9 cellular contexts compared by ENCODE assay signal in the genomic region with DNA sequence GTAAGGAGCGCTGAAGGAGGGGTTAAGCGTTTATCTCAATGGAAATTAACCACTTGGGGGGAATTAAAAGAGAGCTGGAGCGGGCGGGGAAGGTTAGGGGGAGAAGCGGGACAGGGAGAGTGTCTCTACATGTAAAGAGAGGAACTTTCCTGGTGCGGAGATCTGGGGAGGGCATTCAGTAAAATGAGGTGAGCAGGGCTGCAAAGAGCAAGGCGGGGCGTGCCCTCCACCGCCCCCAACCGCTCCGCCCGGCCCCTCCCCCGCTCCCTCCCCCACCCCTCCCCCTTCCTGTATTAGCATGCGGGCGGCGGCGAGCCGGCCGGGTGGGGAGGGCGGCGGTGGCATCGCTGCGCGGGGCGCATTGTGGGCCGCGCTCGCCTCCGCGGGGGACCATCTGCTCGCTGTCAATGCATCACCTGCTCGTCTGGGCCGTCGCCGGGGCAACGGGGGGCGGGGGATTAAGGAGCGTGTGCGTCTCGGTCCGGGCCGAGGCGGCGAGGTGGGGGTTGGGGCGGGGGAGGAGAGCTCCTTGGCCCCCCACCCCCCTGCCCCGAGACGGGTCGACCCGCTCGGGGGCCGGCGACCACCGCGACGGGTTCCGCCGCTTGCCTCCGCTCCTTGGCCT. TPM values are rescaled to one million over a fixed set of nuclear protein-coding genes. Genes with fewer than 3 reads are reported as not detected.
A peak's percentile ranks its signal among the peaks of the same experiment; 100 is the strongest.
DNase-seq lines count a peak whose midpoint lies in the region; ATAC-seq and TF ChIP-seq lines count a peak whose summit lies in the region.
"Had no signal": no experiment of that assay in that cellular context is flagged by ENCODE, and none has a peak within 500 bp of the region (broad histone marks: within the 10 kb centered on the region; RNA-seq: fewer than 3 reads in every experiment).

No MANE protein-coding gene starts in this region.

- no peaks in the 10 kb centered on the region for H3K27me3 Mint-ChIP-seq in activated B cell treated with CpG ODN at 0.5 μM for 24 hours
- H3K27me3 Mint-ChIP-seq in central memory CD8-positive, alpha-beta T cell: peaks cover 26% of the 10 kb centered on the region

- no peaks in the 10 kb centered on the region for H3K36me3 ChIP-seq in thoracic aorta

- ATAC-seq in GM21529 (IDR thresholded peaks at IDR 0.05; ENCODE audit: unreplicated experiment): peak; percentile 67
- ATAC-seq in activated B cell treated with CpG ODN at 0.5 μM for 24 hours (ENCODE audit: low read depth): peak; percentile 86
- ATAC-seq in central memory CD8-positive, alpha-beta T cell (replicated peaks; ENCODE audit: extremely low read depth, poor library complexity, severe bottlenecking): peak; percentile 85
- ATAC-seq in thoracic aorta (ENCODE audit: insufficient number of reproducible peaks, low FRiP score, low read depth): no peak

- H3K27ac Mint-ChIP-seq in activated B cell treated with CpG ODN at 0.5 μM for 24 hours: peak overlapping the region; percentile 77
- H3K27ac Mint-ChIP-seq in central memory CD8-positive, alpha-beta T cell (ENCODE audit: low read depth): peak overlapping the region; percentile 42

- H3K4me3 Mint-ChIP-seq in activated B cell treated with CpG ODN at 0.5 μM for 24 hours: peak overlapping the region; percentile 84
- peak overlapping the region; percentile 76 for H3K4me3 Mint-ChIP-seq in central memory CD8-positive, alpha-beta T cell

- peaks cover 41% of the 10 kb centered on the region for H3K4me1 Mint-ChIP-seq in activated B cell treated with CpG ODN at 0.5 μM for 24 hours
- H3K4me1 Mint-ChIP-seq in central memory CD8-positive, alpha-beta T cell: peaks cover 13% of the 10 kb centered on the region

- H3K9me3 ChIP-seq in mononuclear cell (ENCODE audit: low read depth, low read length): no peaks in the 10 kb centered on the region
- H3K9me3 ChIP-seq in thoracic aorta: no peaks in the 10 kb centered on the region

- no peaks in the 10 kb centered on the region for H3K4me1 ChIP-seq in mononuclear cell (ENCODE audit: insufficient read depth, low read length)
- peaks cover 4 to 9% of the 10 kb centered on the region in 2 donors for H3K4me1 ChIP-seq in thoracic aorta (ENCODE audit: control insufficient read depth in 1 of 2, low read depth in 2 of 2)

- H3K27ac ChIP-seq in thoracic aorta: no peak overlapping the region

- DNase-seq in COLO668 (lab: John Stamatoyannopoulos, UW; ENCODE audit: unreplicated experiment): peak; percentile 99
- DNase-seq in NCI-H1105 (lab: John Stamatoyannopoulos, UW): peak; percentile 95
- peak; percentile 80 for DNase-seq in activated B cell treated with CpG ODN at 0.5 μM for 24 hours
- DNase-seq in central memory CD8-positive, alpha-beta T cell (ENCODE audit: low spot score in 2 of 2): peak; percentile 43 to 46
- no peak for DNase-seq in thoracic aorta (ENCODE audit: low spot score)
- no peak for DNase-seq in pons (ENCODE audit: low spot score)

- peaks cover 35% of the 10 kb centered on the region for H3K27me3 ChIP-seq in mononuclear cell (ENCODE audit: insufficient read depth, low read length)
- H3K27me3 ChIP-seq in thoracic aorta (replicated peaks; ENCODE audit: insufficient read depth): no peaks in the 10 kb centered on the region

- CTCF ChIA-PET in activated B cell treated with CpG ODN at 0.5 μM for 24 hours (lab: Charles Lee): interaction anchor here (1.1 to 4.5 kb wide), 7 partner anchors 8 to 612 kb away, joined by 3 to 72 read pairs (median 5); no protein-coding TSS in a partner anchor

- POLR2A ChIA-PET in activated B cell treated with CpG ODN at 0.5 μM for 24 hours (lab: Charles Lee): interaction anchor here (0.6 to 2.8 kb wide), 8 partner anchors 10 to 314 kb away, joined by 3 to 36 read pairs (median 8); no protein-coding TSS in a partner anchor

- H3K9me3 Mint-ChIP-seq in activated B cell treated with CpG ODN at 0.5 μM for 24 hours: peaks cover 5% of the 10 kb centered on the region
- peaks cover 5% of the 10 kb centered on the region for H3K9me3 Mint-ChIP-seq in central memory CD8-positive, alpha-beta T cell

- H3K36me3 Mint-ChIP-seq in activated B cell treated with CpG ODN at 0.5 μM for 24 hours (ENCODE audit: low read depth): no peaks in the 10 kb centered on the region
- H3K36me3 Mint-ChIP-seq in central memory CD8-positive, alpha-beta T cell (ENCODE audit: insufficient read depth): peaks cover 1% of the 10 kb centered on the region

- intact Hi-C loops in activated B cell treated with CpG ODN at 0.5 μM for 24 hours (cut with micrococcal nuclease): loop anchor here (1.0 to 2.0 kb wide), 4 partner anchors 32 to 168 kb away; no protein-coding TSS in a partner anchor

- H3K4me3 ChIP-seq in mononuclear cell (ENCODE audit: low read length) (peak overlapping the region; percentile 22), thoracic aorta (peak overlapping the region; percentile 59)

- TF ChIP-seq CTCF in activated B cell treated with CpG ODN at 0.5 μM for 24 hours (IDR thresholded peaks at IDR 0.05) (no peak), thoracic aorta (IDR thresholded peaks at IDR 0.05) (no peak)

RNA-seq across cellular contexts. Expression of a gene that starts 0.5 kb away (rescaled TPM):
- total RNA-seq in activated B cell treated with CpG ODN at 0.5 μM for 24 hours: 15.0 and 21.0 TPM in 2 replicates
- total RNA-seq in mononuclear cell: 11.1 TPM
- total RNA-seq in thoracic aorta: not detected
- total RNA-seq: dermis microvascular lymphatic vessel endothelial cell had no signal

Comparison
In these comparisons a context has a peak if more than half of its experiments do, and no peak if none do; other contexts are left out.
1. DNase-seq: peak in COLO668 (single experiment), NCI-H1105 (single experiment), activated B cell treated with CpG ODN at 0.5 μM for 24 hours (single experiment) and central memory CD8-positive, alpha-beta T cell (2 of 2); none in thoracic aorta (single experiment) and pons (single experiment).
2. RNA of a gene that starts 0.5 kb away (total RNA-seq): 15.0 to 21.0 TPM in activated B cell treated with CpG ODN at 0.5 μM for 24 hours and 11.1 TPM in mononuclear cell (single experiment); not detected in thoracic aorta; every median in the first group is over 10 times any median in the second.